Comparison of ENCODE assay signal across 15 cellular contexts in genomic region chr5:111548992-111549649, GRCh38. TPM values are rescaled to one million over a fixed set of nuclear protein-coding genes. Genes with fewer than 3 reads are reported as not detected.
DNase-seq lines count a peak whose midpoint lies in the region; ATAC-seq and FAIRE-seq lines count a peak whose summit lies in the region.
"Had no signal": no experiment of that assay in that cellular context is flagged by ENCODE, and none has a peak within 500 bp of the region (broad histone marks: within the 10 kb centered on the region; RNA-seq: fewer than 3 reads in every experiment).

No MANE protein-coding gene starts in this region.

- peak; percentile 46 for DNase-seq in NCI-H748 (lab: John Stamatoyannopoulos, UW; ENCODE audit: unreplicated experiment)
- no peak for DNase-seq in NCI-H748 treated with DMSO at 0.1 percent for 48 hours (lab: John Stamatoyannopoulos, UW)
- DNase-seq in NCI-H69 (lab: John Stamatoyannopoulos, UW) = peak; percentile 80
- no peak for DNase-seq in left cardiac atrium
- DNase-seq in small intestine = peak; percentile 40
- no peak for DNase-seq in anterior cingulate cortex (lab: John Stamatoyannopoulos, UW)
- DNase-seq: activated CD4-positive, alpha-beta memory T cell treated with anti-CD3 and anti-CD28 coated beads for 36 hours; amygdala; dorsolateral prefrontal cortex; H7; SHP77 treated with DMSO at 0.1 percent for 48 hours had no signal

- H3K4me1 ChIP-seq in small intestine (ENCODE audit: control insufficient read depth in 2 of 2, insufficient read depth in 1 of 2, low read depth in 1 of 2, low read length in 1 of 2) = no peaks in the 10 kb centered on the region
- H3K4me1 ChIP-seq: prostate gland had no signal

- H3K36me3 ChIP-seq in small intestine (ENCODE audit: control insufficient read depth in 2 of 2, insufficient read depth in 2 of 2, low read length in 2 of 2) = no peaks in the 10 kb centered on the region
- H3K36me3 ChIP-seq: prostate gland had no signal

- WGBS in small intestine, 3 donors = 15 to 61% (median 28%) methylated on average over 6 of the region's 6 CpGs

- ATAC-seq in left cardiac atrium (peak; percentile 12 to 41), HG02973 (IDR thresholded peaks at IDR 0.05; ENCODE audit: unreplicated experiment) (no peak), GM18907 (IDR thresholded peaks at IDR 0.05; ENCODE audit: unreplicated experiment) (no peak)

- no peaks in the 10 kb centered on the region for H3K9me3 ChIP-seq in small intestine (ENCODE audit: control insufficient read depth, low read depth)
- H3K9me3 ChIP-seq: prostate gland had no signal

- no peak overlapping the region for H3K4me3 ChIP-seq in small intestine (ENCODE audit: low read depth in 1 of 2, low read length in 2 of 2)
- H3K4me3 ChIP-seq: dorsolateral prefrontal cortex, prostate gland had no signal

- H3K27ac ChIP-seq in small intestine (ENCODE audit: low read depth in 1 of 2, low read length in 1 of 2) = no peak overlapping the region
- H3K27ac ChIP-seq: prostate gland had no signal

- H3K27me3 ChIP-seq in small intestine (ENCODE audit: control insufficient read depth in 2 of 2, insufficient read depth in 2 of 2, low read length in 2 of 2) = no peaks in the 10 kb centered on the region
- H3K27me3 ChIP-seq: dorsolateral prefrontal cortex had no signal

- intact Hi-C loops in left cardiac atrium (cut with DNase I) = loop anchor here in 1 of 2 donors (2.0 kb wide), 1 partner anchor 598 kb away; no protein-coding TSS in a partner anchor

- FAIRE-seq in small intestine (lab: Jason Lieb, UNC) = no peak
- FAIRE-seq: urothelium cell line had no signal

RNA-seq across cellular contexts. Expression of gene STARD4, which starts 36.8 kb away (rescaled TPM):
- 10 to 100 TPM in 1 of 2 donors, 1 to 10 TPM in 1; 6.5 to 22.3 TPM for total RNA-seq in left cardiac atrium
- 10 to 100 TPM; 14.6 to 25.7 (median 23.5) TPM for polyA plus RNA-seq in small intestine

Comparison
In these comparisons a context has a peak if more than half of its experiments do, and no peak if none do; other contexts are left out.
1. DNase-seq: peak in NCI-H748 (single experiment), NCI-H69 (single experiment) and small intestine (single experiment); none in NCI-H748 treated with DMSO at 0.1 percent for 48 hours (single experiment), left cardiac atrium (single experiment) and anterior cingulate cortex (0 of 58).
2. ATAC-seq: peak in left cardiac atrium (2 of 2); none in HG02973 (single experiment) and GM18907 (single experiment).